Comparison of ENCODE assay signal across 14 cellular contexts in genomic region chr3:28335246-28335645, GRCh38. TPM values are rescaled to one million over a fixed set of nuclear protein-coding genes. Genes with fewer than 3 reads are reported as not detected.
A peak's percentile ranks its signal among the peaks of the same experiment; 100 is the strongest.
DNase-seq lines count a peak whose midpoint lies in the region; ATAC-seq, FAIRE-seq and TF ChIP-seq lines count a peak whose summit lies in the region.
"Had no signal": no experiment of that assay in that cellular context is flagged by ENCODE, and none has a peak within 500 bp of the region (broad histone marks: within the 10 kb centered on the region; RNA-seq: fewer than 3 reads in every experiment).

No MANE protein-coding gene starts in this region.

- no peaks in the 10 kb centered on the region for H3K9me3 Mint-ChIP-seq in activated CD4-positive, alpha-beta T cell treated with anti-CD3 and anti-CD28 coated beads, Interleukin-2, amount 10 ng/mL, durations not matched to agents 7 days and 5 days
- H3K9me3 Mint-ChIP-seq in activated T-helper 17 cell treated with anti-CD3 and anti-CD28 coated beads, Interleukin-2, amount 50 U/mL, for 72 hours, result no peaks in the 10 kb centered on the region
- H3K9me3 Mint-ChIP-seq: CD4-positive, CD25-positive, alpha-beta regulatory T cell; GM23338 had no signal

- H3K4me1 ChIP-seq in BLaER1, result peaks cover 21% of the 10 kb centered on the region

- POLR2A ChIA-PET in activated CD4-positive, alpha-beta T cell treated with anti-CD3 and anti-CD28 coated beads, Interleukin-2, amount 10 ng/mL, durations not matched to agents 7 days and 5 days (lab: Charles Lee), result interaction anchor here (1.2 kb wide), 1 partner anchor 14 kb away, joined by 5 read pairs; the partner anchor contains the start of genes AZI2 and ZCWPW2

- H3K27ac ChIP-seq in BLaER1, result no peak overlapping the region

- ATAC-seq in activated T-helper 17 cell treated with anti-CD3 and anti-CD28 coated beads, Interleukin-2, amount 50 U/mL, for 72 hours (replicated peaks), result no peak
- no peak for ATAC-seq in GM18909 (IDR thresholded peaks at IDR 0.05; ENCODE audit: poor library complexity, unreplicated experiment)
- ATAC-seq: GM23338 had no signal

- H3K27me3 Mint-ChIP-seq in activated CD4-positive, alpha-beta T cell treated with anti-CD3 and anti-CD28 coated beads, Interleukin-2, amount 10 ng/mL, durations not matched to agents 7 days and 5 days, result no peaks in the 10 kb centered on the region
- H3K27me3 Mint-ChIP-seq in activated T-helper 17 cell treated with anti-CD3 and anti-CD28 coated beads, Interleukin-2, amount 50 U/mL, for 72 hours, result no peaks in the 10 kb centered on the region
- H3K27me3 Mint-ChIP-seq: CD4-positive, CD25-positive, alpha-beta regulatory T cell had no signal

- H3K36me3 Mint-ChIP-seq in activated CD4-positive, alpha-beta T cell treated with anti-CD3 and anti-CD28 coated beads, Interleukin-2, amount 10 ng/mL, durations not matched to agents 7 days and 5 days (ENCODE audit: low read depth), result peaks cover 30% of the 10 kb centered on the region
- peaks cover 68% of the 10 kb centered on the region for H3K36me3 Mint-ChIP-seq in activated T-helper 17 cell treated with anti-CD3 and anti-CD28 coated beads, Interleukin-2, amount 50 U/mL, for 72 hours (ENCODE audit: low read depth)

- DNase-seq in activated CD4-positive, alpha-beta T cell treated with anti-CD3 and anti-CD28 coated beads, Interleukin-2, amount 10 ng/mL, durations not matched to agents 7 days and 5 days, result peak; percentile 13
- DNase-seq in activated CD4-positive, alpha-beta T cell treated with anti-CD3 and anti-CD28 coated beads, Interleukin-2, amount 50 U/mL, for 4 hours, result no peak
- no peak for DNase-seq in GM12892 (ENCODE audit: insufficient read length)
- DNase-seq in activated T-cell treated with anti-CD3 and anti-CD28 coated beads for 4 hours, result no peak
- DNase-seq in hippocampal formation (lab: John Stamatoyannopoulos, UW), result no peak
- DNase-seq: 8988T; CD4-positive, CD25-positive, alpha-beta regulatory T cell; GF-D8; H7 had no signal

- no peaks in the 10 kb centered on the region for H3K27me3 ChIP-seq in BLaER1
- H3K27me3 ChIP-seq: BLaER1 treated with 17β-estradiol and CSF1 and Interleukin-3, amounts not matched to agents 10 nM and 100 nM had no signal

- CTCF ChIA-PET in activated CD4-positive, alpha-beta T cell treated with anti-CD3 and anti-CD28 coated beads, Interleukin-2, amount 10 ng/mL, durations not matched to agents 7 days and 5 days (lab: Charles Lee), result interaction anchor here (1.3 to 2.6 kb wide), 5 partner anchors 14 to 613 kb away, joined by 3 to 11 read pairs (median 4); partner anchors contain the start of genes AZI2, EOMES and ZCWPW2

- peak overlapping the region; percentile 5 for H3K27ac Mint-ChIP-seq in activated CD4-positive, alpha-beta T cell treated with anti-CD3 and anti-CD28 coated beads, Interleukin-2, amount 10 ng/mL, durations not matched to agents 7 days and 5 days
- peak overlapping the region; percentile 1 for H3K27ac Mint-ChIP-seq in activated T-helper 17 cell treated with anti-CD3 and anti-CD28 coated beads, Interleukin-2, amount 50 U/mL, for 72 hours
- H3K27ac Mint-ChIP-seq: GM23338 had no signal

- H3K4me1 Mint-ChIP-seq in activated CD4-positive, alpha-beta T cell treated with anti-CD3 and anti-CD28 coated beads, Interleukin-2, amount 10 ng/mL, durations not matched to agents 7 days and 5 days, result peaks cover 13% of the 10 kb centered on the region
- H3K4me1 Mint-ChIP-seq in activated T-helper 17 cell treated with anti-CD3 and anti-CD28 coated beads, Interleukin-2, amount 50 U/mL, for 72 hours, result no peaks in the 10 kb centered on the region
- H3K4me1 Mint-ChIP-seq: GM23338 had no signal

- H4K20me1 ChIP-seq in BLaER1, result no peaks in the 10 kb centered on the region
- H4K20me1 ChIP-seq: BLaER1 treated with 17β-estradiol and CSF1 and Interleukin-3, amounts not matched to agents 10 nM and 100 nM had no signal

- peak; percentile 56 for FAIRE-seq in GM12892 (lab: Jason Lieb, UNC)

- TF ChIP-seq POLR2A in GM12892 (IDR thresholded peaks at IDR 0.05; ENCODE audit: low read depth, low read length), result no peak

- no peaks in the 10 kb centered on the region for H3K9me3 ChIP-seq in BLaER1
- H3K9me3 ChIP-seq: BLaER1 treated with 17β-estradiol and CSF1 and Interleukin-3, amounts not matched to agents 10 nM and 100 nM had no signal

- 0 out of 2 replicates have a peak overlapping the region, but pooled peaks have one; percentile 4 for H3K4me2 ChIP-seq in BLaER1
- H3K4me2 ChIP-seq: GM23338 had no signal

- no peak overlapping the region for H3K4me3 ChIP-seq in BLaER1
- H3K4me3 ChIP-seq: BLaER1 treated with 17β-estradiol and CSF1 and Interleukin-3, amounts not matched to agents 10 nM and 100 nM; GM23338 had no signal

- no peak overlapping the region for H3K4me3 Mint-ChIP-seq in activated CD4-positive, alpha-beta T cell treated with anti-CD3 and anti-CD28 coated beads, Interleukin-2, amount 10 ng/mL, durations not matched to agents 7 days and 5 days
- no peak overlapping the region for H3K4me3 Mint-ChIP-seq in activated T-helper 17 cell treated with anti-CD3 and anti-CD28 coated beads, Interleukin-2, amount 50 U/mL, for 72 hours
- H3K4me3 Mint-ChIP-seq: CD4-positive, CD25-positive, alpha-beta regulatory T cell; GM23338 had no signal

- no peak overlapping the region for H3K9ac ChIP-seq in BLaER1

- H3K36me3 ChIP-seq in BLaER1, result peaks cover 35% of the 10 kb centered on the region

RNA-seq across cellular contexts. Expression of gene ZCWPW2, which starts 13.3 kb away (rescaled TPM):
- under 1 TPM; 0.37 to 0.50 TPM for total RNA-seq in activated CD4-positive, alpha-beta T cell treated with anti-CD3 and anti-CD28 coated beads, Interleukin-2, amount 10 ng/mL, durations not matched to agents 7 days and 5 days
- 0.34 TPM for polyA plus RNA-seq in GM12892 (2012; ENCODE audit: missing spikeins)
- total RNA-seq in activated T-helper 17 cell treated with anti-CD3 and anti-CD28 coated beads, Interleukin-2, amount 50 U/mL, for 72 hours, result under 1 TPM; 0.22 to 0.37 TPM
- total RNA-seq: GM23338 had no signal

RNA-seq across cellular contexts. Expression of gene AZI2, which starts 13.4 kb away (rescaled TPM):
- total RNA-seq in activated CD4-positive, alpha-beta T cell treated with anti-CD3 and anti-CD28 coated beads, Interleukin-2, amount 10 ng/mL, durations not matched to agents 7 days and 5 days, result 10 to 100 TPM; 53.5 to 68.8 TPM
- polyA plus RNA-seq in GM12892 (2012; ENCODE audit: missing spikeins), result 31.0 TPM
- total RNA-seq in activated T-helper 17 cell treated with anti-CD3 and anti-CD28 coated beads, Interleukin-2, amount 50 U/mL, for 72 hours, result 10 to 100 TPM; 46.3 to 61.1 TPM
